ENCODE assay signal across 8 cellular contexts in the genomic region with DNA sequence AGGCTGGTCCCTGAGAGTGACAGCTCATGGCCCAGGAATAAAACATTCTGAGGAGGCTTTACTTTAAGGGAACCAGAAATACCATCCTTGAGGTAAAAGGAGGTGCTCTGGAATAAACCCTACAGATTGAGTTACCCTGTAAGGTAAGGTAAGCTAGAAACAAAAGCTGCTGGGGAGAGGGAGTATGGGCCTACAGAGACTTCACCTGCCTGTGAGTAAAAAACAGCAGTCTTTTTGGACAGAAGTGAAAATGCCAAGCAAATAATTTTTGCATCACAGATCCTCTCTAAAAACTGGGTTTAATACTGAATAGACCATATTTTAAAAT. TPM values are rescaled to one million over a fixed set of nuclear protein-coding genes. Genes with fewer than 3 reads are reported as not detected.
DNase-seq lines count a peak whose midpoint lies in the region; ATAC-seq, FAIRE-seq and TF ChIP-seq lines count a peak whose summit lies in the region.

No MANE protein-coding gene starts in this region.

- H3K4me1 ChIP-seq in Loucy (ENCODE audit: insufficient read depth, low read length, poor library complexity, severe bottlenecking): peaks cover 61% of the 10 kb centered on the region
- peaks cover 8% of the 10 kb centered on the region for H3K4me1 ChIP-seq in colonic mucosa

- H3K9me3 ChIP-seq in Loucy (ENCODE audit: insufficient read depth, low read depth, low read length): no peaks in the 10 kb centered on the region
- H3K9me3 ChIP-seq in colonic mucosa: no peaks in the 10 kb centered on the region

- H3K27ac Mint-ChIP-seq in neural crest cell (ENCODE audit: unreplicated experiment): peak overlapping the region; percentile 97

- no peaks in the 10 kb centered on the region for H3K9me3 Mint-ChIP-seq in neural crest cell

- H3K27ac ChIP-seq in colonic mucosa: peak overlapping the region; percentile 67

- H3K9me2 ChIP-seq in Loucy (replicated peaks; ENCODE audit: low read depth, low read length): no peaks in the 10 kb centered on the region

- H3K9ac ChIP-seq in Loucy (ENCODE audit: low read depth, low read length, poor library complexity, severe bottlenecking) (peak overlapping the region; percentile 77), colonic mucosa (ENCODE audit: low read depth in 2 of 2, low read length in 2 of 2) (no peak overlapping the region)

- peak overlapping the region; percentile 76 for H3K4me3 Mint-ChIP-seq in neural crest cell

- no peaks in the 10 kb centered on the region for H4K20me1 ChIP-seq in Loucy (ENCODE audit: insufficient read depth, low read length, poor library complexity, severe bottlenecking)

- no peak for DNase-seq in AG10803 (ENCODE audit: low read depth)
- DNase-seq in colonic mucosa: no peak
- no peak for DNase-seq in neural crest cell (ENCODE audit: low read depth, low spot score)
- no peak for DNase-seq in RCC 7860 (ENCODE audit: low spot score)
- DNase-seq in NCI-H1417 treated with DMSO at 0.1 percent for 48 hours (lab: John Stamatoyannopoulos, UW): no peak
- no peak for DNase-seq in occipital lobe (lab: John Stamatoyannopoulos, UW)

- TF ChIP-seq CTCF in AG10803 (conservative IDR thresholded peaks at IDR 0.05; ENCODE audit: low read length) (no peak), Loucy (conservative IDR thresholded peaks at IDR 0.05; ENCODE audit: low read length) (no peak), colonic mucosa (IDR thresholded peaks at IDR 0.05) (no peak), neural crest cell (conservative IDR thresholded peaks at IDR 0.05) (no peak)

- H3K4me3 ChIP-seq in AG10803 (ENCODE audit: low read length): peak overlapping the region; percentile 7; the same call in 1 of the 2 replicates
- peak overlapping the region; percentile 69 for H3K4me3 ChIP-seq in Loucy (ENCODE audit: low read length, poor library complexity, severe bottlenecking)
- no peak overlapping the region for H3K4me3 ChIP-seq in colonic mucosa

- no peak for FAIRE-seq in RCC 7860 (lab: Jason Lieb, UNC)

- peaks cover 18% of the 10 kb centered on the region for H3F3A ChIP-seq in Loucy (ENCODE audit: low read depth)

- H3K36me3 ChIP-seq in Loucy (ENCODE audit: insufficient read depth, low read length): peaks cover 5% of the 10 kb centered on the region; the same call in 1 of the 2 replicates
- H3K36me3 ChIP-seq in colonic mucosa: no peaks in the 10 kb centered on the region

- H3K4me1 Mint-ChIP-seq in neural crest cell: peaks cover 73% of the 10 kb centered on the region

- H3K27me3 Mint-ChIP-seq in neural crest cell (ENCODE audit: low read depth): no peaks in the 10 kb centered on the region

- ATAC-seq in GM18867 (IDR thresholded peaks at IDR 0.05; ENCODE audit: unreplicated experiment): no peak

- peak overlapping the region; percentile 86 for H3K4me2 ChIP-seq in Loucy (ENCODE audit: low read depth, low read length, poor library complexity, severe bottlenecking)

- H3K79me2 ChIP-seq in Loucy (ENCODE audit: insufficient read depth, low read length): peaks cover 77% of the 10 kb centered on the region

- no peak overlapping the region for H2AFZ ChIP-seq in Loucy (ENCODE audit: low read length)

- H3K27me3 ChIP-seq in Loucy (ENCODE audit: insufficient read depth, low read length, poor library complexity, severe bottlenecking) (no peaks in the 10 kb centered on the region), colonic mucosa (no peaks in the 10 kb centered on the region)

- H3K36me3 Mint-ChIP-seq in neural crest cell (ENCODE audit: low read depth): peaks cover 1% of the 10 kb centered on the region

- intact Hi-C loops in colonic mucosa (cut with DNase I): no loop called here

RNA-seq across cellular contexts. Expression of gene CORO1C, which starts 41.2 kb away (rescaled TPM):
- total RNA-seq in colonic mucosa: 100 to 1,000 TPM; 112 to 166 TPM
- total RNA-seq in neural crest cell: 171 and 175 TPM in 2 replicates
- total RNA-seq in occipital lobe: 166 TPM

RNA-seq across cellular contexts. Expression of gene SELPLG, which starts 56.5 kb away (rescaled TPM):
- total RNA-seq in colonic mucosa (1 to 10 TPM; 2.5 to 4.4 TPM), neural crest cell (0.39 and 0.51 TPM in 2 replicates), occipital lobe (2.0 TPM)
